ENCODE assay signal across 6 cellular contexts in the genomic region with DNA sequence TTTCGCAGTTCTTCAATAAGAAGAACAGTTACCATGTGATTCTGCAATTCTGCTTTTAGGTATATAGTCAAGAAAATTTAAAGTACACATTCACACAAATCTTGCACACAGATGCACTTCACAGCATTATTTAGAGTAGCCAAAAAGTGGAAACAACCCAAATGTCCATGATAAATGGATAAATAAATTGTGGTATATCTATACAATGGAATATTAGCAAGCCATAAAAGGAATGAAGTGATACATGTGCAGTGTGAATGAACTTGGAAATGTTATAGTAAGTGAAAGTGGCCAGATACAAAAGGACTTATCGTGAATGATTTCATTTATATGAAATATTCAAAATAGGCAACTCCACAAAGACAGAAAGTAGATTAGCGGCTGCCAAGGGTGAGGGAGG.
"Had no signal": no experiment of that assay in that cellular context is flagged by ENCODE, and none has a peak within 500 bp of the region (broad histone marks: within the 10 kb centered on the region; RNA-seq: fewer than 3 reads in every experiment).

No MANE protein-coding gene starts in this region.

- H3K4me3 ChIP-seq: K562 had no signal

- ATAC-seq: HepG2, K562 had no signal

- H3K27ac ChIP-seq: HL-60 had no signal

- DNase-seq: IMR-90, KBM-7, KG1 had no signal
